Comparison of ENCODE assay signal across 10 cellular contexts in the genomic region with DNA sequence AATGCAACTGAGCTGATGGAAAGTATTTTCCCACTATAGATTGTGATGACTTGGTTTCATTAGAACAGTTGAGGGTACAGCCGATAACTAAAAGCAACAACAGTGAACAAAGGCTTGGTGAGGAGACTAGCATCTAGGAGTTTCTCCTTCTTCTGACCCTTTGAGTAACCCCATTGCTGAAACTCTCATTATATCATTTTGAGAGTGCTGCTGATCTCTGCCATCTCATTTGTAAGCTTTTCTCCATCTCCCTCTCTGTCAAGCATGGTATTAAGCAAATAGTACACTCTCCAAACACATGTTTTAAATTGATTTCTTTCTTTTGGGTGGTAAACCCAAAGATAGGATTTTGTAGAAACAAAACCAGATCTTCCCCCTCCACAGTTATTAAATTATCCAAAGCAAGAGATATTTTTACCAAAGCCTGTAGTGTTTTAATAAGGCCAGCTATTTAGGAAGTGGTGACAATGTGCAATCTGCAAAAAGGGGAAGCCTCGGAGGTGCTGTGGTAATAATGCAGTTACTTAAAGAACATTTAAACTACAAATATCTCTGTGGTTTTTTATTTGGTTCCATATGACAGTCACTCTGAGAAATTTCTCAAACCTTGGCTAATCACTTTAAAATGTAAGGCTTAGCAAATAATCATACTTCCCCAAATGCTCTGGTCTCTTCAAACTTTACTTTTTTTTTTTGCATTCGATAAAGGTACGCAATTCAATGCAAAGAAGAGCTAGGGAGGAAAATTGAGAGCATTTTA.
DNase-seq lines count a peak whose midpoint lies in the region; ATAC-seq lines count a peak whose summit lies in the region.
"Had no signal": no experiment of that assay in that cellular context is flagged by ENCODE, and none has a peak within 500 bp of the region (broad histone marks: within the 10 kb centered on the region; RNA-seq: fewer than 3 reads in every experiment).

No MANE protein-coding gene starts in this region.

- no peak overlapping the region for H4K91ac ChIP-seq in mesenchymal stem cell (ENCODE audit: low read length)

- H2AFZ ChIP-seq in mesenchymal stem cell (ENCODE audit: low read depth, low read length), result no peak overlapping the region

- no peak overlapping the region for H3K23ac ChIP-seq in mesenchymal stem cell (ENCODE audit: low read length in 2 of 2)

- no peak overlapping the region for H4K8ac ChIP-seq in mesenchymal stem cell (ENCODE audit: low read length)

- no peaks in the 10 kb centered on the region for H3K36me3 ChIP-seq in mesenchymal stem cell (ENCODE audit: control insufficient read depth in 1 of 2, insufficient read depth in 2 of 2, low read depth in 1 of 2, low read length in 2 of 2)

- H3K4me3 ChIP-seq in mesenchymal stem cell (ENCODE audit: insufficient read depth in 1 of 2, low read depth in 1 of 2, low read length in 2 of 2), result no peak overlapping the region

- H3K27ac ChIP-seq in mesenchymal stem cell (ENCODE audit: low read length, poor library complexity, severe bottlenecking), result peak overlapping the region; percentile 81

- ATAC-seq in GM18861 (IDR thresholded peaks at IDR 0.05; ENCODE audit: unreplicated experiment) (peak; percentile 85), HG02884 (IDR thresholded peaks at IDR 0.05; ENCODE audit: unreplicated experiment) (peak; percentile 92)

- peak overlapping the region; percentile 37 for H2BK5ac ChIP-seq in mesenchymal stem cell (ENCODE audit: low read depth, low read length, poor library complexity, severe bottlenecking)

- peak overlapping the region; percentile 12 for H3K4me2 ChIP-seq in mesenchymal stem cell (ENCODE audit: low read length, poor library complexity, severe bottlenecking)

- peak; percentile 95 to 100 for DNase-seq in NOMO-1 (lab: John Stamatoyannopoulos, UW; ENCODE audit: unreplicated experiment in 2 of 2)
- DNase-seq in mesenchymal stem cell, result no peak
- DNase-seq in iPS-NIHi11 (ENCODE audit: low spot score), result no peak
- no peak for DNase-seq in epidermal melanocyte (ENCODE audit: insufficient read length, low spot score)
- DNase-seq in NCI-H1105 treated with DMSO at 0.1 percent for 48 hours (lab: John Stamatoyannopoulos, UW), result no peak
- no peak for DNase-seq in NCI-H446 treated with DMSO at 0.1 percent for 48 hours (lab: John Stamatoyannopoulos, UW)
- DNase-seq: aorta; stimulated activated naive CD4-positive, alpha-beta T cell treated with Interleukin-2 at 50 U/mL for 16 hours had no signal

- H2BK12ac ChIP-seq in mesenchymal stem cell (ENCODE audit: low read length in 2 of 2), result peak overlapping the region; percentile 9 to 29

- H3K9me3 ChIP-seq in mesenchymal stem cell (ENCODE audit: control insufficient read depth, low read length), result peaks cover 4% of the 10 kb centered on the region

- H2BK15ac ChIP-seq in mesenchymal stem cell (ENCODE audit: low read depth, poor library complexity, severe bottlenecking), result no peak overlapping the region

- H3K18ac ChIP-seq in mesenchymal stem cell (ENCODE audit: low read depth in 1 of 2, low read length in 2 of 2), result no peak overlapping the region

- no peak overlapping the region for H3K9ac ChIP-seq in mesenchymal stem cell (ENCODE audit: low read length)

- no peak overlapping the region for H3K14ac ChIP-seq in mesenchymal stem cell (ENCODE audit: low read length in 2 of 2)

- 97% methylated on average over 3 of the region's 4 CpGs for WGBS in mesenchymal stem cell

- H2BK120ac ChIP-seq in mesenchymal stem cell (ENCODE audit: low read depth, low read length), result no peak overlapping the region

- peak overlapping the region; percentile 63 for H2AK5ac ChIP-seq in mesenchymal stem cell (ENCODE audit: low read length, severe bottlenecking)

- H3K27me3 ChIP-seq in mesenchymal stem cell (ENCODE audit: control insufficient read depth in 1 of 2, insufficient read depth in 1 of 2, low read length in 2 of 2), result no peaks in the 10 kb centered on the region

- no peaks in the 10 kb centered on the region for H3K79me1 ChIP-seq in mesenchymal stem cell (replicated peaks; ENCODE audit: low read length, poor library complexity, severe bottlenecking)

- H3K4me1 ChIP-seq in mesenchymal stem cell (ENCODE audit: control insufficient read depth, insufficient read depth, low read depth, low read length), result peaks cover 1% of the 10 kb centered on the region

- no peak overlapping the region for H3K4ac ChIP-seq in mesenchymal stem cell (ENCODE audit: low read depth in 1 of 2, low read length in 2 of 2)

Comparison
In these comparisons a context has a peak if more than half of its experiments do, and no peak if none do; other contexts are left out.
1. DNase-seq: peak in NOMO-1 (2 of 2); none in mesenchymal stem cell (single experiment), iPS-NIHi11 (single experiment), epidermal melanocyte (single experiment), NCI-H1105 treated with DMSO at 0.1 percent for 48 hours (single experiment) and NCI-H446 treated with DMSO at 0.1 percent for 48 hours (single experiment).